1 cellular context compared by ENCODE assay signal in the genomic region with DNA sequence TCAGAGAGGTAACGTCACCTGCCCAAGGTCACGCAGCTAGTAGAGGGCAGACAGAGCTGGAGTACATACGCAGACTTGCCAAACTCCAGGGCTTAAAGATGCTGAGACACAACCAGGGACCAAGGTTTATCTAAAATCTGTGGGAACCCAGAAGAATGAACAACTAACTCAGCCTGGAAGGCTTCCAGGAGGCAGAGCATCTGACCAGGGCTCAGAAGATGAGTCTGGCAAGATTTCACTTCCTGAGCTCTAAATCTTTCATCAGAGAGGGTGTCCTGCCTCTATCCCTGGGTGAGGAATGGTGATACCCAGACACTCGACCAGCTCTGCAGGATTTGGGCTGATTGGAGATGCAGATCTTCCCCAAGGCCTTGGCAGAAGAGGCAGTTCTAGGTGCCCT.
TF ChIP-seq lines count a peak whose summit lies in the region.

No MANE protein-coding gene starts in this region.

TF ChIP-seq in K562, 482 proteins besides CTCF, POLR2A, EP300 and RAD21:
- TF ChIP-seq ZFP36 (IDR thresholded peaks at IDR 0.05; ENCODE audit: low read depth, low read length, partially characterized antibody) (peak; percentile 37), CTBP1 (IDR thresholded peaks at IDR 0.05; ENCODE audit: borderline replicate concordance) (peak; percentile 18; the same call in 1 of the 2 replicates), HLTF (IDR thresholded peaks at IDR 0.05) (no peak), MEIS2 (IDR thresholded peaks at IDR 0.05; ENCODE audit: partially characterized antibody) (peak; percentile 22)
